Comparison of ENCODE assay signal across 2 cellular contexts in genomic region chr7:135924302-135924701, GRCh38.
TF ChIP-seq lines count a peak whose summit lies in the region.

No MANE protein-coding gene starts in this region.

TF ChIP-seq in IMR-90, 13 proteins besides CTCF, POLR2A, EP300 and RAD21:
- TF ChIP-seq BHLHE40 (IDR thresholded peaks at IDR 0.05; ENCODE audit: low read depth, low read length) = no peak
TF ChIP-seq in IMR-90: peak in this region for 0.

TF ChIP-seq in endothelial cell of umbilical vein, 7 proteins besides CTCF, POLR2A, EP300 and RAD21:
- TF ChIP-seq FOS (IDR thresholded peaks at IDR 0.05; ENCODE audit: borderline replicate concordance, insufficient read depth, low read length) (no peak), JUN (IDR thresholded peaks at IDR 0.05; ENCODE audit: borderline replicate concordance, insufficient read depth, insufficient read length, low read depth) (no peak), POLR2AphosphoS5 (IDR thresholded peaks at IDR 0.05; ENCODE audit: insufficient read depth, low read depth, low read length) (no peak), EZH2 (IDR thresholded peaks at IDR 0.05; ENCODE audit: borderline replicate concordance, low read depth, low read length, severe bottlenecking) (no peak), MYC (IDR thresholded peaks at IDR 0.05; ENCODE audit: low read depth, low read length) (no peak), GATA2 (IDR thresholded peaks at IDR 0.05; ENCODE audit: insufficient read depth, insufficient read length, low read depth, low read length) (no peak)
- TF ChIP-seq, protein P1, sequence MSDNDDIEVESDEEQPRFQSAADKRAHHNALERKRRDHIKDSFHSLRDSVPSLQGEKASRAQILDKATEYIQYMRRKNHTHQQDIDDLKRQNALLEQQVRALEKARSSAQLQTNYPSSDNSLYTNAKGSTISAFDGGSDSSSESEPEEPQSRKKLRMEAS (IDR thresholded peaks at IDR 0.05; ENCODE audit: insufficient read depth, insufficient read length) = no peak
